Comparison of ENCODE assay signal across 9 cellular contexts in genomic region chr18:44803019-44803650, GRCh38.
DNase-seq lines count a peak whose midpoint lies in the region; ATAC-seq, FAIRE-seq and TF ChIP-seq lines count a peak whose summit lies in the region.
"Had no signal": no experiment of that assay in that cellular context is flagged by ENCODE, and none has a peak within 500 bp of the region (broad histone marks: within the 10 kb centered on the region; RNA-seq: fewer than 3 reads in every experiment).

No MANE protein-coding gene starts in this region.

- H3K4me3 ChIP-seq in adipocyte (ENCODE audit: low read length) (peak overlapping the region; percentile 37), suprapubic skin (no peak overlapping the region)
- H3K4me3 ChIP-seq: K562 had no signal

- peaks cover 26% of the 10 kb centered on the region for H3K4me1 ChIP-seq in adipocyte (ENCODE audit: control insufficient read depth, insufficient read depth, low read length)
- H3K4me1 ChIP-seq in suprapubic skin: peaks cover 14% of the 10 kb centered on the region

- WGBS in suprapubic skin: 69% methylated on average over 7 of the region's 7 CpGs

- peak; percentile 77 for DNase-seq in adipocyte (ENCODE audit: low read depth)
- no peak for DNase-seq in suprapubic skin (ENCODE audit: low spot score in 2 of 2)
- no peak for DNase-seq in activated naive CD4-positive, alpha-beta T cell (lab: John Stamatoyannopoulos, UW)
- DNase-seq in GM19238 (ENCODE audit: insufficient read length, low spot score): no peak
- no peak for DNase-seq in NCI-H526 treated with DMSO at 0.1 percent for 48 hours (lab: John Stamatoyannopoulos, UW)

- H3K27ac ChIP-seq in suprapubic skin: peak overlapping the region; percentile 72
- H3K27ac ChIP-seq: epithelial cell of prostate had no signal

- H3K9ac ChIP-seq in adipocyte (ENCODE audit: low read length): peak overlapping the region; percentile 79

- H3K9me3 ChIP-seq in adipocyte (ENCODE audit: control insufficient read depth, low read length): no peaks in the 10 kb centered on the region
- no peaks in the 10 kb centered on the region for H3K9me3 ChIP-seq in suprapubic skin

- TF ChIP-seq CTCF in suprapubic skin (IDR thresholded peaks at IDR 0.05): no peak

- no peak for TF ChIP-seq POLR2A in suprapubic skin (IDR thresholded peaks at IDR 0.05)

- ATAC-seq in HG02885 (IDR thresholded peaks at IDR 0.05; ENCODE audit: poor library complexity, unreplicated experiment): peak; percentile 54
- ATAC-seq: K562 had no signal

- H3K27me3 ChIP-seq in adipocyte (replicated peaks; ENCODE audit: control insufficient read depth, insufficient read depth, low read length) (no peaks in the 10 kb centered on the region), suprapubic skin (no peaks in the 10 kb centered on the region)

- peak; percentile 87 for TF ChIP-seq EP300 in suprapubic skin (IDR thresholded peaks at IDR 0.05)

- peaks cover 2% of the 10 kb centered on the region for H3K36me3 ChIP-seq in adipocyte (ENCODE audit: control insufficient read depth, insufficient read depth, low read length, severe bottlenecking)
- no peaks in the 10 kb centered on the region for H3K36me3 ChIP-seq in suprapubic skin

- FAIRE-seq in islet of Langerhans (lab: Jason Lieb, UNC): peak; percentile 81
- FAIRE-seq: K562 had no signal
